ENCODE assay signal across 2 cellular contexts in the genomic region with DNA sequence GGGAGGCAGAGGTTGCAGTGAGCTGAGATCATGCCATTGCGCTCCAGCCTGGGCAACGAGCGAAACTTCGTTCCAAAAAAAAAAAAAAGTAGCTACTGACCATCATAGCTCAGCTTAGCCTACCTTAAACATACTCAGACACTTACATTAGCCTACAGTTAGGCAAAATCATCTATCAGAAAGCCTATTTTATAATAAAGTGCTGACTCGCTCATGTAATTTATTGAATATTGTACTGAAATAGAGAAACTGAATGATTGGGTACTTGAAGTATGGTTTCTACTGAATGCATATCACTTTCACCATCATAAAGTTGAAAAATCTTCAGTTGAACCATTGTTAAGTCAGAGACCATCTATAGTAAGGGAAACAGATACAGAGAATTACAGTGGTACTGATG.
TF ChIP-seq lines count a peak whose summit lies in the region.

No MANE protein-coding gene starts in this region.

TF ChIP-seq in SK-N-SH, 30 proteins besides CTCF, POLR2A, EP300 and RAD21:
- no peak for TF ChIP-seq ZBTB33 (IDR thresholded peaks at IDR 0.05; ENCODE audit: borderline replicate concordance, low read depth)

TF ChIP-seq in SK-N-SH treated with all-trans-retinoic acid at 6 μM for 48 hours, 23 proteins besides CTCF, POLR2A, EP300 and RAD21 (continued from another document):
- no peak for TF ChIP-seq CREB5 (CRISPR knock-in tag; IDR thresholded peaks at IDR 0.05; ENCODE audit: low read depth)
- TF ChIP-seq CSDC2 (CRISPR knock-in tag; IDR thresholded peaks at IDR 0.05): no peak
- TF ChIP-seq, protein P1, sequence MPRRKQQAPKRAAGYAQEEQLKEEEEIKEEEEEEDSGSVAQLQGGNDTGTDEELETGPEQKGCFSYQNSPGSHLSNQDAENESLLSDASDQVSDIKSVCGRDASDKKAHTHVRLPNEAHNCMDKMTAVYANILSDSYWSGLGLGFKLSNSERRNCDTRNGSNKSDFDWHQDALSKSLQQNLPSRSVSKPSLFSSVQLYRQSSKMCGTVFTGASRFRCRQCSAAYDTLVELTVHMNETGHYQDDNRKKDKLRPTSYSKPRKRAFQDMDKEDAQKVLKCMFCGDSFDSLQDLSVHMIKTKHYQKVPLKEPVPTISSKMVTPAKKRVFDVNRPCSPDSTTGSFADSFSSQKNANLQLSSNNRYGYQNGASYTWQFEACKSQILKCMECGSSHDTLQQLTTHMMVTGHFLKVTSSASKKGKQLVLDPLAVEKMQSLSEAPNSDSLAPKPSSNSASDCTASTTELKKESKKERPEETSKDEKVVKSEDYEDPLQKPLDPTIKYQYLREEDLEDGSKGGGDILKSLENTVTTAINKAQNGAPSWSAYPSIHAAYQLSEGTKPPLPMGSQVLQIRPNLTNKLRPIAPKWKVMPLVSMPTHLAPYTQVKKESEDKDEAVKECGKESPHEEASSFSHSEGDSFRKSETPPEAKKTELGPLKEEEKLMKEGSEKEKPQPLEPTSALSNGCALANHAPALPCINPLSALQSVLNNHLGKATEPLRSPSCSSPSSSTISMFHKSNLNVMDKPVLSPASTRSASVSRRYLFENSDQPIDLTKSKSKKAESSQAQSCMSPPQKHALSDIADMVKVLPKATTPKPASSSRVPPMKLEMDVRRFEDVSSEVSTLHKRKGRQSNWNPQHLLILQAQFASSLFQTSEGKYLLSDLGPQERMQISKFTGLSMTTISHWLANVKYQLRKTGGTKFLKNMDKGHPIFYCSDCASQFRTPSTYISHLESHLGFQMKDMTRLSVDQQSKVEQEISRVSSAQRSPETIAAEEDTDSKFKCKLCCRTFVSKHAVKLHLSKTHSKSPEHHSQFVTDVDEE (CRISPR knock-in tag; IDR thresholded peaks at IDR 0.05): no peak
